In the genomic region with DNA sequence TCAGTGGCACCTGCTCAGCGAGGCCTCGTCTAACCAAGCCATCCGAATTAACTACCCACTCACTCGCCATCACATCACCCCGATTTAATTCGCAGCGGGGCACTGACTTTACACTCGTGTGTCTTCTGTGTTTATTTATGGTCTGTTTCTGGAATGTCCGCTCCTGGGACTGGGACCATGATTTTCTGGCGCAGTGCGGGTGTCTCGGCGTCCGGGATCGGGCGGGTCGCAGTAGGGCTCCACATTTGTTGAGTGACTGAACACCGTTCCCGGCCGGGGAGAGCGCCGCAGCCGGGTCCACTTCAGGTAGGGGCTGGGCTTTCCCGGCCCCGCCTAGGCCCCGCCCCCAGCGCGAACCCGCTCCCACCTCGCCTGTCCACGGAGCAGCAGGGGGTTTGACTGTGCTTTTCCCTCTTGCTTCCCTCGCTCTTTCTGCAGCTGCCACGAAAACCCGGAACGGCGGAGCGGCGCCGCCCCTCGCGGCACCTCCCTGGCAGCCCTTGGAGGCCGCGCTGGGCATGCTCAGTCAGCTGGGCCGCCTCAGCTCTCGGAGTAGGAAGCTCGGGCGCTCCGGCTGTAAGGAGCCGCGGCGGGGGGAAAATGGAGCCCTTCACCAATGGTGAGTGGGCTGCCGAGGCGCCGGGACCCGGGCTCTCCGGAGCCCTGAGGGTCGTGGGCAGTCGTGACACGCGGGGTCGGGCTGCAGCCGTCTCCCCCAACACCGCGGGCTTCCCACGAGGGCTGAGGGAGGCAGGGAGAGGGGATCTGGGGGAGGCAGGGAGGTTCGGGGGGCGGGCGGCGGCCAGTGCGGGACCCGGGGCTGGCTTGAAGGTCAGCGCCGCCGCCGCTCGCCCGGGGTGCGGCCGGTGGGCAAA, we compare ENCODE assay signal across 8 cellular contexts. TPM values are rescaled to one million over a fixed set of nuclear protein-coding genes. Genes with fewer than 3 reads are reported as not detected.
DNase-seq lines count a peak whose midpoint lies in the region; ATAC-seq, FAIRE-seq and TF ChIP-seq lines count a peak whose summit lies in the region.

A gene (plus strand): TSS at position 525 of the 875 bp plus-strand sequence. CDS start 76 bp downstream, at position 601.

- TF ChIP-seq CTCF in progenitor cell of endocrine pancreas (IDR thresholded peaks at IDR 0.05; ENCODE audit: unreplicated experiment): no peak

- peak; percentile 54 for DNase-seq in GM12892 (ENCODE audit: insufficient read length)
- DNase-seq in NCI-H146 treated with DMSO at 0.1 percent for 48 hours (lab: John Stamatoyannopoulos, UW; ENCODE audit: unreplicated experiment): peak; percentile 83
- DNase-seq in amniotic stem cell (lab: John Stamatoyannopoulos, UW): peak; percentile 88
- peak; percentile 96 for DNase-seq in left cardiac atrium
- peak; percentile 96 for DNase-seq in progenitor cell of endocrine pancreas (ENCODE audit: low spot score, unreplicated experiment)
- DNase-seq in ureter (ENCODE audit: low spot score): peak; percentile 98

- peak within 1 kb of the TSS; percentile 94 for H3K4me3 Mint-ChIP-seq in progenitor cell of endocrine pancreas (ENCODE audit: low read depth)

- ATAC-seq in HG02870 (IDR thresholded peaks at IDR 0.05; ENCODE audit: unreplicated experiment) (peak; percentile 43), left cardiac atrium (peak; percentile 88 to 94)

- H3K27me3 Mint-ChIP-seq in progenitor cell of endocrine pancreas: no peaks in the 10 kb centered on the region

- peak within 1 kb of the TSS; percentile 99 for H3K27ac Mint-ChIP-seq in progenitor cell of endocrine pancreas

- TF ChIP-seq POLR2A in GM12892 (IDR thresholded peaks at IDR 0.05; ENCODE audit: low read depth, low read length): peak; percentile 42; the same call in 1 of the 2 replicates

- peak; percentile 97 for FAIRE-seq in GM12892 (lab: Jason Lieb, UNC)

- intact Hi-C loops in T-helper 1 cell treated with Interleukin-12 subunit alpha and Interleukin-12 subunit beta and Interleukin-4 antibody, amounts not matched to agents 30 ng/mL and 1 ng/mL, for 36 hours (cut with micrococcal nuclease): loop anchor here (1.0 to 10.0 kb wide), 23 partner anchors 26 to 1994 kb away; a partner anchor contains a TSS
- intact Hi-C loops in left cardiac atrium (cut with DNase I): loop anchor here in 1 of 2 donors (5.0 kb wide), 1 partner anchor 42 kb away; no protein-coding TSS in a partner anchor

- peaks cover 21% of the 10 kb centered on the region for H3K4me1 Mint-ChIP-seq in progenitor cell of endocrine pancreas (ENCODE audit: low read depth)

- H3K36me3 Mint-ChIP-seq in progenitor cell of endocrine pancreas (ENCODE audit: insufficient read depth): no peaks in the 10 kb centered on the region

- no peaks in the 10 kb centered on the region for H3K9me3 Mint-ChIP-seq in progenitor cell of endocrine pancreas (ENCODE audit: low read depth)

RNA-seq across cellular contexts. Expression of the gene that starts here (rescaled TPM):
- 19.7 TPM for polyA plus RNA-seq in GM12892 (2012; ENCODE audit: missing spikeins)
- 75.1 and 76.4 TPM in 2 replicates for total RNA-seq in T-helper 1 cell treated with Interleukin-12 subunit alpha and Interleukin-12 subunit beta and Interleukin-4 antibody, amounts not matched to agents 30 ng/mL and 1 ng/mL, for 36 hours
- total RNA-seq in left cardiac atrium (10 to 100 TPM; 54.3 to 59.6 TPM), progenitor cell of endocrine pancreas (24.2 and 25.6 TPM in 2 replicates), ureter (56.3 TPM)

Comparison
In these comparisons a context has a peak if more than half of its experiments do, and no peak if none do; other contexts are left out.
1. Peak in every context shown above with its lines: DNase-seq and ATAC-seq.